ENCODE assay signal across 20 cellular contexts in the genomic region with DNA sequence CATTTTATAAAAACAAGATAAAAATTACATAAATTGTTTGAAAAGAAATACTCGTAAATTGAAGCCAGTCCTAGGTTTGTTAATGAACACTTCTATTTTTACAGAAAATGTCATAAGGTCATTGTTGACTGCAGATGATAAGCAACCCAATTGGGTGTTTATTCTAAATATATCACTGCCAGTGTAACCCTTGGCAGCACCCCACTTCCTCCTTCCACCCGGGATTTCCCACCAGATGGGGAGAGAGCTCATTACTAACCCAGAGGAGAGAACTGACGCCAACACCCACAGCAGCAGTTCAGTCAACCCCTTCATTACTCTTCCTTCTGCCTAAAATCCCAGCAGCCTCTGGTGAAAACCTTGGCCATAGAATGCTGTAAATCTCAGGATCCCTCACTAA.
A peak's percentile ranks its signal among the peaks of the same experiment; 100 is the strongest.
DNase-seq lines count a peak whose midpoint lies in the region; ATAC-seq and TF ChIP-seq lines count a peak whose summit lies in the region.
"Had no signal": no experiment of that assay in that cellular context is flagged by ENCODE, and none has a peak within 500 bp of the region (broad histone marks: within the 10 kb centered on the region; RNA-seq: fewer than 3 reads in every experiment).

No MANE protein-coding gene starts in this region.

- no peaks in the 10 kb centered on the region for H4K20me1 ChIP-seq in PC-9 (ENCODE audit: insufficient read depth)

- no peak overlapping the region for H3K4me3 ChIP-seq in PC-9
- H3K4me3 ChIP-seq: A549, heart left ventricle, MG63, thyroid gland had no signal

- H3F3A ChIP-seq in PC-9 (ENCODE audit: insufficient read depth, low read depth) = no peaks in the 10 kb centered on the region

- ATAC-seq in GM18868 (IDR thresholded peaks at IDR 0.05; ENCODE audit: unreplicated experiment) = peak; percentile 63
- peak; percentile 59 for ATAC-seq in GM21717 (IDR thresholded peaks at IDR 0.05; ENCODE audit: unreplicated experiment)
- peak; percentile 34 for ATAC-seq in HG03565 (IDR thresholded peaks at IDR 0.05; ENCODE audit: unreplicated experiment)
- ATAC-seq in HG02571 (IDR thresholded peaks at IDR 0.05; ENCODE audit: unreplicated experiment) = no peak
- ATAC-seq: A549; heart left ventricle; Panc1; stimulated activated naive CD8-positive, alpha-beta T cell treated with anti-CD3 and anti-CD28 coated beads, Interleukin-15, Interleukin-2, amounts not matched to agents 100 U/mL and 50 U/mL, for 24 hours had no signal

- no peaks in the 10 kb centered on the region for H3K79me2 ChIP-seq in PC-9 (ENCODE audit: low read depth)

- H3K4me1 ChIP-seq in PC-9 (replicated peaks; ENCODE audit: insufficient read depth) = no peaks in the 10 kb centered on the region
- H3K4me1 ChIP-seq: A549, thyroid gland had no signal

- BruUV-seq in PC-9 (replicated peaks; lab: Mats Ljungman, UMichigan) = no TSS peak

- CTCF ChIA-PET in PC-9 (lab: Charles Lee) = no interaction called here

- no peaks in the 10 kb centered on the region for H3K36me3 ChIP-seq in PC-9 (ENCODE audit: low read depth)
- H3K36me3 ChIP-seq: heart left ventricle, MG63, thyroid gland had no signal

- no peak overlapping the region for H3K27ac ChIP-seq in PC-9
- H3K27ac ChIP-seq: A549, C4-2B, heart left ventricle, thyroid gland had no signal

- H2AFZ ChIP-seq in PC-9 = no peak overlapping the region

- no peaks in the 10 kb centered on the region for H3K27me3 ChIP-seq in PC-9 (ENCODE audit: insufficient read depth, low read depth)
- H3K27me3 ChIP-seq: heart left ventricle, MG63, thyroid gland had no signal

- H3K4me2 ChIP-seq in PC-9 = no peak overlapping the region
- H3K4me2 ChIP-seq: A549 had no signal

- TF ChIP-seq CTCF in PC-9 (conservative IDR thresholded peaks at IDR 0.05) = no peak

- DNase-seq in AG20443 (ENCODE audit: low spot score) = peak; percentile 13
- no peak for DNase-seq in AML-193 (lab: John Stamatoyannopoulos, UW)
- no peak for DNase-seq in PC-9
- DNase-seq in H4 (ENCODE audit: low spot score) = no peak
- DNase-seq: activated CD4-positive, alpha-beta T cell treated with anti-CD3 and anti-CD28 coated beads, Interleukin-2, amount 50 U/mL, for 48 hours; H9; heart left ventricle; MG63; NCI-H146; NCI-H774; stimulated activated CD4-positive, alpha-beta T cell treated with anti-CD3 and anti-CD28 coated beads, Interleukin-4, amount 100 ng/mL, for 1 hour; stimulated activated naive CD8-positive, alpha-beta T cell treated with anti-CD3 and anti-CD28 coated beads, Interleukin-15, Interleukin-2, amounts not matched to agents 100 U/mL and 50 U/mL, for 24 hours; thyroid gland had no signal

- POLR2A ChIA-PET in PC-9 (lab: Charles Lee; ENCODE audit: unreplicated experiment) = no interaction called here

- intact Hi-C loops in PC-9 (cut with micrococcal nuclease; ENCODE audit: unreplicated experiment) = no loop called here

- H3K9me2 ChIP-seq in PC-9 (ENCODE audit: insufficient read depth) = no peaks in the 10 kb centered on the region

- H3K9me3 ChIP-seq in PC-9 (ENCODE audit: insufficient read depth, low read depth) = no peaks in the 10 kb centered on the region
- H3K9me3 ChIP-seq: A549, heart left ventricle, MG63, thyroid gland had no signal
